Comparison of ENCODE assay signal across 14 cellular contexts in genomic region chr1:38093569-38094520, GRCh38. TPM values are rescaled to one million over a fixed set of nuclear protein-coding genes. Genes with fewer than 3 reads are reported as not detected.
"Had no signal": no experiment of that assay in that cellular context is flagged by ENCODE, and none has a peak within 500 bp of the region (broad histone marks: within the 10 kb centered on the region; RNA-seq: fewer than 3 reads in every experiment).

No MANE protein-coding gene starts in this region.

- H3K4me1 ChIP-seq: stomach, testis, upper lobe of left lung had no signal

- H3K4me3 ChIP-seq: hepatocyte, neural progenitor cell, stomach, testis, upper lobe of left lung had no signal

- ATAC-seq: left lobe of liver had no signal

- H3K27ac ChIP-seq: hepatocyte, neural progenitor cell, stomach, testis, upper lobe of left lung had no signal

- H3K4me2 ChIP-seq: hepatocyte, neural progenitor cell had no signal

- H3K27me3 ChIP-seq: neural progenitor cell, testis, upper lobe of left lung had no signal

- H3K79me2 ChIP-seq: hepatocyte had no signal

- H3K9me3 ChIP-seq: stomach, testis, upper lobe of left lung had no signal

- FAIRE-seq: keratinocyte had no signal

- H3K36me3 ChIP-seq: neural progenitor cell, stomach, upper lobe of left lung had no signal

- H3K9ac ChIP-seq: neural progenitor cell had no signal

- H2AFZ ChIP-seq: hepatocyte, neural progenitor cell had no signal

- DNase-seq: activated CD4-positive, CD25-positive, alpha-beta regulatory T cell treated with anti-CD3 and anti-CD28 coated beads, Interleukin-2, amount 50 U/mL, for 72 hours; aorta; mammary epithelial cell; naive B cell; stimulated activated CD4-positive, alpha-beta T cell treated with anti-CD3 and anti-CD28 coated beads, Interleukin-12 subunit alpha, Interleukin-12 subunit beta, amount 100 ng/mL, for 4 hours; stimulated activated CD4-positive, alpha-beta T cell treated with anti-CD3 and anti-CD28 coated beads, Interleukin-2, amount 100 ng/mL, for 24 hours; stomach; T-helper 9 cell; testis; upper lobe of left lung had no signal

RNA-seq across cellular contexts. Expression of gene POU3F1, which starts 47.3 kb away (rescaled TPM):
- total RNA-seq: hepatocyte, stomach had no signal
- polyA plus RNA-seq: aorta had no signal
